In the genomic region with DNA sequence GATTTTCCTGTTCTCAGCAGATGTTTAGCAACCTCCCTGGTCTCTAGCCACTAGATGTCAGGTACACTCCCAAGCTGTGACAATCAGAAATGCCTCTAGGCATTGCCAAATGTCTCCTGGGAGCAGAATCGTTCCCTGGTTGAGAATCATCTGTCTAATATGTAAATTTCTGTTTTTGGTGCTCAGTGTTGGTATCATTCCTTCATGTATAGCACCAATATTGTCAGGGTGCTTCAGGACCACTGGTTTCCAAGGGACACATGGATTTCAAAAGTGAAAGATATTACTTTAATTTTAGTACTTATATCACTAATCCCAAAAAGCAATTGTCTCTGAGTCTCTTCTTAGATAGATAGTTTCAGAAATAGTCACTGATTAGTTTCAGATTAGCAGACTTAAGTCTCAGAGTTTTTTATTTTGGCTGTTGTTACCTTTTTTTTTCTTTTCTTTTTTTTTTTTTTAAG, we compare ENCODE assay signal across 1 cellular context.
TF ChIP-seq lines count a peak whose summit lies in the region.

No MANE protein-coding gene starts in this region.

TF ChIP-seq in SK-N-SH treated with all-trans-retinoic acid at 6 μM for 48 hours, 23 proteins besides CTCF, POLR2A, EP300 and RAD21 (continued from another document):
- TF ChIP-seq ZNF8 (CRISPR knock-in tag; IDR thresholded peaks at IDR 0.05) (no peak), GLIS3 (CRISPR knock-in tag; IDR thresholded peaks at IDR 0.05) (no peak), ISL1 (CRISPR knock-in tag; IDR thresholded peaks at IDR 0.05) (no peak), ARNTL (CRISPR knock-in tag; IDR thresholded peaks at IDR 0.05; ENCODE audit: borderline replicate concordance, low read depth) (no peak), CSDC2 (CRISPR knock-in tag; IDR thresholded peaks at IDR 0.05) (no peak), ZFP3 (CRISPR knock-in tag; IDR thresholded peaks at IDR 0.05) (no peak), ZC3H10 (CRISPR knock-in tag; IDR thresholded peaks at IDR 0.05) (no peak), PPARA (CRISPR knock-in tag; IDR thresholded peaks at IDR 0.05; ENCODE audit: borderline replicate concordance) (no peak), OSR1 (CRISPR knock-in tag; IDR thresholded peaks at IDR 0.05) (no peak), ZNF70 (CRISPR knock-in tag; IDR thresholded peaks at IDR 0.05) (no peak)
- TF ChIP-seq, protein P1, sequence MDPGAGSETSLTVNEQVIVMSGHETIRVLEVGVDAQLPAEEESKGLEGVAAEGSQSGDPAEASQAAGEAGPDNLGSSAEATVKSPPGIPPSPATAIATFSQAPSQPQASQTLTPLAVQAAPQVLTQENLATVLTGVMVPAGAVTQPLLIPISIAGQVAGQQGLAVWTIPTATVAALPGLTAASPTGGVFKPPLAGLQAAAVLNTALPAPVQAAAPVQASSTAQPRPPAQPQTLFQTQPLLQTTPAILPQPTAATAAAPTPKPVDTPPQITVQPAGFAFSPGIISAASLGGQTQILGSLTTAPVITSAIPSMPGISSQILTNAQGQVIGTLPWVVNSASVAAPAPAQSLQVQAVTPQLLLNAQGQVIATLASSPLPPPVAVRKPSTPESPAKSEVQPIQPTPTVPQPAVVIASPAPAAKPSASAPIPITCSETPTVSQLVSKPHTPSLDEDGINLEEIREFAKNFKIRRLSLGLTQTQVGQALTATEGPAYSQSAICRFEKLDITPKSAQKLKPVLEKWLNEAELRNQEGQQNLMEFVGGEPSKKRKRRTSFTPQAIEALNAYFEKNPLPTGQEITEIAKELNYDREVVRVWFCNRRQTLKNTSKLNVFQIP (CRISPR knock-in tag; IDR thresholded peaks at IDR 0.05; ENCODE audit: borderline replicate concordance, low read depth): no peak
